Comparison of ENCODE assay signal across 2 cellular contexts in genomic region chr22:39997421-39997820, GRCh38.
TF ChIP-seq lines count a peak whose summit lies in the region.

No MANE protein-coding gene starts in this region.

TF ChIP-seq in GM23338, 12 proteins besides CTCF, POLR2A, EP300 and RAD21:
- TF ChIP-seq ZNF114 (CRISPR knock-in tag; IDR thresholded peaks at IDR 0.05) (no peak), STAT1 (IDR thresholded peaks at IDR 0.05; ENCODE audit: unreplicated experiment) (no peak), ETS1 (IDR thresholded peaks at IDR 0.05) (no peak), ZNF331 (CRISPR knock-in tag; IDR thresholded peaks at IDR 0.05; ENCODE audit: low read depth) (no peak), ZNF462 (CRISPR knock-in tag; IDR thresholded peaks at IDR 0.05) (no peak), EZH2 (IDR thresholded peaks at IDR 0.05; ENCODE audit: low read depth, unreplicated experiment) (no peak), POLR2AphosphoS5 (IDR thresholded peaks at IDR 0.05; ENCODE audit: low read depth) (no peak), REST (IDR thresholded peaks at IDR 0.05; ENCODE audit: unreplicated experiment) (no peak), JUNB (IDR thresholded peaks at IDR 0.05; ENCODE audit: unreplicated experiment) (no peak), EZH2phosphoT487 (IDR thresholded peaks at IDR 0.05; ENCODE audit: unreplicated experiment) (no peak)
TF ChIP-seq in GM23338: peak in this region for 0.

TF ChIP-seq in K562, 482 proteins besides CTCF, POLR2A, EP300 and RAD21:
- no peak for TF ChIP-seq KLF6 (CRISPR knock-in tag; IDR thresholded peaks at IDR 0.05; ENCODE audit: borderline replicate concordance)
- TF ChIP-seq ZFP36 (IDR thresholded peaks at IDR 0.05; ENCODE audit: low read depth, low read length, partially characterized antibody), result peak; percentile 88
- 0 out of 2 replicates have a peak, but pooled peaks have one; percentile 60 for TF ChIP-seq ZNF436 (CRISPR knock-in tag; IDR thresholded peaks at IDR 0.05)
- TF ChIP-seq RBM25 (IDR thresholded peaks at IDR 0.05; ENCODE audit: low read depth, low read length, severe bottlenecking), result peak; percentile 33
